ENCODE assay signal across 7 cellular contexts in the genomic region with DNA sequence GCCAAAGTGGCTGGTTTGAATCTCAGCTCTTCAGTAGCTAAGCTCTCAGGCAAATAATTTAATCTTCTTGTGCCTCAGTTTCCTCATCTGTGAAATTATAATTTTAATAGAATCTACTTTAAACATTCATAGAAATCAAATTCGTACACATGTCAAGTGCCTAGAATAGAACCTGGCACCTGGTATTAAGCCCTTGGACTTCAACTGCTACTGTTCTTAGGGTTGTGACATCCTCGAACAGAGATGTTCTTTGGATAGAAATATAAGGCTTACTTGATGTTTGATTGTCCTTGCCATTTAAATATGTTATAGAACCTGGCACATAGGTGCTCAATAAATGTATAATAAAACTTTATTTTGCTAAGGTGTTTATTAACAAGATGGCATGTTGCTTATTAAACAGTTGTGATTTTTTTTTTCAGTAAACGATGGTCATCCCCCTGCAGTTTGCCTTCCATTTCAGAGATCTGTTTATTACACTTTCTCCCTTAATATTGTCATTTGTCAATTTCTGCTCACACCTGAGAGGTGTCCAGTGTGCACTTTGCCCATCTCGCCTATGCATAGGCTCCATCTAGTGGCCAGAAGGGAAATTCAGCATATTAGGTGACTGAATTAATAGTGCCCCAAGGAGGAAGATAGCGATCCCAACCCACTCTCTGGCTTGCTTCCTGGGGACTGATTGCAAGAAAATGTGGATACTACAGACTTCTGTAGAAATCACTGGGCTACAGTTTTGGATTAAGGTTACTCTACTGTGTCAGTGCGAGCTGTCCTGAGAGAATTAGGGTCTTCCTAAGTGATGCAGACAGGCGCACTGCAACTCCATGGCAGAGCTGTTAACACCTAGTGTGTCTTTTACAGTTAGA. TPM values are rescaled to one million over a fixed set of nuclear protein-coding genes. Genes with fewer than 3 reads are reported as not detected.
A peak's percentile ranks its signal among the peaks of the same experiment; 100 is the strongest.
DNase-seq lines count a peak whose midpoint lies in the region; ATAC-seq and TF ChIP-seq lines count a peak whose summit lies in the region.

No MANE protein-coding gene starts in this region.

- intact Hi-C loops in stomach (cut with DNase I; ENCODE audit: low total_unique reads), result loop anchor here (10.0 kb wide), 1 partner anchor 116 kb away; no protein-coding TSS in a partner anchor

- H3K9ac ChIP-seq in DND-41 (ENCODE audit: low read depth, low read length), result no peak overlapping the region

- H3K36me3 ChIP-seq in DND-41 (ENCODE audit: insufficient read depth, low read length) (no peaks in the 10 kb centered on the region), stomach (no peaks in the 10 kb centered on the region)

- peaks cover 94% of the 10 kb centered on the region for H3K79me2 ChIP-seq in DND-41 (ENCODE audit: insufficient read depth, low read length)

- in situ Hi-C loops in astrocyte of the cerebellum (cut with HindIII; ENCODE audit: low sequenced_read_pairs), result loop anchor here (25.0 kb wide), 1 partner anchor 403 kb away; no protein-coding TSS in a partner anchor

- H3K4me1 ChIP-seq in DND-41 (ENCODE audit: insufficient read depth, low read length) (peaks cover 3% of the 10 kb centered on the region), stomach (peaks cover 0 to 80% (median 56%) of the 10 kb centered on the region in 4 donors)

- H3K27ac ChIP-seq in DND-41 (ENCODE audit: low read length) (no peak overlapping the region), stomach (peak overlapping the region in 1 of 5 donors; percentile 42)

- H3K9me3 ChIP-seq in DND-41 (ENCODE audit: insufficient read depth, low read length, severe bottlenecking) (no peaks in the 10 kb centered on the region), stomach (no peaks in the 10 kb centered on the region)

- TF ChIP-seq EP300 in stomach (IDR thresholded peaks at IDR 0.05), result no peak

- peak; percentile 87 for TF ChIP-seq CTCF in DND-41 (IDR thresholded peaks at IDR 0.05; ENCODE audit: borderline replicate concordance, extremely low read depth, low read length, poor library complexity, severe bottlenecking)
- peak; percentile 93 for TF ChIP-seq CTCF in astrocyte of the cerebellum (IDR thresholded peaks at IDR 0.05; ENCODE audit: low read depth, low read length, missing control alignments)
- peak in 5 of 7 experiments; percentile 48 to 79 (median 75) for TF ChIP-seq CTCF in stomach (IDR thresholded peaks at IDR 0.05)

- H3K27me3 ChIP-seq in DND-41 (ENCODE audit: insufficient read depth, low read length, poor library complexity), result no peaks in the 10 kb centered on the region
- no peaks in the 10 kb centered on the region for H3K27me3 ChIP-seq in stomach

- DNase-seq in DND-41, result peak; percentile 27
- peak; percentile 63 for DNase-seq in NCI-H69 (lab: John Stamatoyannopoulos, UW)
- no peak for DNase-seq in astrocyte of the cerebellum (ENCODE audit: low read depth)
- DNase-seq in inferior parietal cortex (ENCODE audit: extremely low spot score), result peak; percentile 70
- no peak for DNase-seq in stomach

- WGBS in stomach, 5 donors, result 34 to 44% (median 40%) methylated on average over 7 of the region's 7 CpGs

- H4K20me1 ChIP-seq in DND-41 (ENCODE audit: insufficient read depth, low read length), result peaks cover 90% of the 10 kb centered on the region

- H3K4me3 ChIP-seq in DND-41 (ENCODE audit: low read depth in 1 of 2, low read length in 2 of 2) (no peak overlapping the region), astrocyte of the cerebellum (ENCODE audit: low read depth, low read length) (no peak overlapping the region), stomach (no peak overlapping the region)

- no peak overlapping the region for H2AFZ ChIP-seq in DND-41 (ENCODE audit: low read depth, low read length)

- no peak overlapping the region for H3K4me2 ChIP-seq in DND-41 (ENCODE audit: insufficient read depth, low read length)

- peak; percentile 87 for ATAC-seq in DND-41 (ENCODE audit: insufficient read depth, low read depth)
- peak; percentile 85 for ATAC-seq in GM19025 (IDR thresholded peaks at IDR 0.05; ENCODE audit: low read depth, unreplicated experiment)
- ATAC-seq in HG03097 (IDR thresholded peaks at IDR 0.05; ENCODE audit: low FRiP score, unreplicated experiment), result peak; percentile 63

- no peak for TF ChIP-seq POLR2A in stomach (IDR thresholded peaks at IDR 0.05)

RNA-seq across cellular contexts. Expression of gene IGF1R, which starts 10.7 kb away (rescaled TPM):
- 100 to 1,000 TPM in 1 of 5 donors, 10 to 100 TPM in 4; 40.3 to 131 (median 73.7) TPM for total RNA-seq in stomach
- polyA plus RNA-seq in stomach, result 1 to 10 TPM; 2.3 to 4.8 (median 3.0) TPM

Comparison
In these comparisons a context has a peak if more than half of its experiments do, and no peak if none do; other contexts are left out.
1. DNase-seq: peak in DND-41 (single experiment), NCI-H69 (single experiment) and inferior parietal cortex (single experiment); none in astrocyte of the cerebellum (single experiment) and stomach (single experiment).
2. Peak in every context shown above with its lines, with median percentiles within 50 percentile points of each other: ATAC-seq and CTCF ChIP-seq.